22 cellular contexts compared by ENCODE assay signal in genomic region chr1:185112343-185112742, GRCh38.
"Had no signal": no experiment of that assay in that cellular context is flagged by ENCODE, and none has a peak within 500 bp of the region (broad histone marks: within the 10 kb centered on the region; RNA-seq: fewer than 3 reads in every experiment).

No MANE protein-coding gene starts in this region.

- H3K27ac ChIP-seq: epithelial cell of prostate, esophagus muscularis mucosa, gastroesophageal sphincter, left lung, lower lobe of right lung, pancreas, testis, tibial nerve, upper lobe of right lung, vagina had no signal

- H3K4me1 ChIP-seq: esophagus muscularis mucosa, gastroesophageal sphincter, left lung, lower lobe of right lung, pancreas, testis, tibial nerve, upper lobe of right lung, vagina had no signal

- DNase-seq: cortex of kidney; effector memory CD4-positive, alpha-beta T cell; foreskin fibroblast; glutamatergic neuron; islet precursor cell; left lung; lower lobe of right lung; midbrain; occipital lobe; pancreas; right cardiac atrium; stimulated activated CD4-positive, alpha-beta T cell treated with anti-CD3 and anti-CD28 coated beads, Interleukin-2, amount 100 ng/mL, for 48 hours; stimulated activated CD8-positive, alpha-beta memory T cell treated with anti-CD3 and anti-CD28 coated beads, Interleukin-4, amount 100 ng/mL, for 48 hours; testis; upper lobe of right lung had no signal

- H3K9me3 ChIP-seq: pancreas, testis had no signal

- H3K4me2 ChIP-seq: smooth muscle cell had no signal

- H3K36me3 ChIP-seq: esophagus muscularis mucosa, pancreas, tibial nerve, upper lobe of right lung, vagina had no signal

- H3K4me3 ChIP-seq: esophagus muscularis mucosa, gastroesophageal sphincter, left lung, lower lobe of right lung, pancreas, smooth muscle cell, testis, tibial nerve, upper lobe of right lung, vagina had no signal

- H3K27me3 ChIP-seq: esophagus muscularis mucosa, gastroesophageal sphincter, left lung, pancreas, testis, tibial nerve, upper lobe of right lung, vagina had no signal

- FAIRE-seq: endometrium, pancreas had no signal
